In genomic region chr19:48844472-48844871, GRCh38 we compare ENCODE assay signal across 7 cellular contexts. TPM values are rescaled to one million over a fixed set of nuclear protein-coding genes. Genes with fewer than 3 reads are reported as not detected.
DNase-seq lines count a peak whose midpoint lies in the region; ATAC-seq and TF ChIP-seq lines count a peak whose summit lies in the region.
"Had no signal": no experiment of that assay in that cellular context is flagged by ENCODE, and none has a peak within 500 bp of the region (broad histone marks: within the 10 kb centered on the region; RNA-seq: fewer than 3 reads in every experiment).

No MANE protein-coding gene starts in this region.

- H2AFZ ChIP-seq in H9 (ENCODE audit: low read length) = no peak overlapping the region

- H2BK120ac ChIP-seq in H9 (ENCODE audit: low read depth, low read length, poor library complexity, severe bottlenecking) = no peak overlapping the region

- H3K9ac ChIP-seq in H9 (ENCODE audit: extremely low read depth, insufficient read length, low read length) = no peak overlapping the region

- H4K20me1 ChIP-seq in H9 (ENCODE audit: control insufficient read depth, insufficient read depth, insufficient read length) = no peaks in the 10 kb centered on the region

- H3K27ac ChIP-seq in H9 (ENCODE audit: insufficient read length, low read depth, low read length) (no peak overlapping the region), RWPE1 (no peak overlapping the region)

- no peak overlapping the region for H2BK20ac ChIP-seq in H9 (ENCODE audit: low read depth, low read length, poor library complexity, severe bottlenecking)

- H3K56ac ChIP-seq in H9 (ENCODE audit: insufficient read length, low read depth, low read length) = no peak overlapping the region

- H4K8ac ChIP-seq in H9 (replicated peaks; ENCODE audit: insufficient read length, low read depth, low read length) = no peak overlapping the region

- no peak overlapping the region for H3K18ac ChIP-seq in H9 (ENCODE audit: insufficient read length, low read depth, low read length)

- H3K9me3 Mint-ChIP-seq in H9 = no peaks in the 10 kb centered on the region
- H3K9me3 Mint-ChIP-seq in natural killer cell treated with Interleukin-12 subunit alpha and Interleukin-12 subunit beta and Interleukin-15 and Interleukin-18, amount 100 ng/mL, for 72 hours = no peaks in the 10 kb centered on the region
- H3K9me3 Mint-ChIP-seq: stimulated activated naive CD8-positive, alpha-beta T cell treated with anti-CD3 and anti-CD28 coated beads, Interleukin-15, Interleukin-2, amounts not matched to agents 100 ng/mL and 50 ng/mL, for 24 hours had no signal

- H3K4me2 ChIP-seq in H9 (ENCODE audit: insufficient read depth, insufficient read length, low read length) = no peak overlapping the region

- no peak overlapping the region for H2BK15ac ChIP-seq in H9 (ENCODE audit: low read depth, low read length)

- DNase-seq in H9 (peak; percentile 64), RWPE1 (ENCODE audit: low spot score) (peak; percentile 50), iPS-NIHi7 (ENCODE audit: extremely low spot score) (peak; percentile 49)
- DNase-seq in natural killer cell treated with Interleukin-12 subunit alpha and Interleukin-12 subunit beta and Interleukin-15 and Interleukin-18, amount 100 ng/mL, for 72 hours (ENCODE audit: low spot score) = no peak
- no peak for DNase-seq in activated CD8-positive, alpha-beta memory T cell treated with anti-CD3 and anti-CD28 coated beads, Interleukin-2, amount 50 U/mL, for 4 hours

- 0 out of 3 replicates have a peak, but pooled peaks have one; percentile 22 for TF ChIP-seq CTCF in H9 (conservative IDR thresholded peaks at IDR 0.05)
- TF ChIP-seq CTCF in RWPE1 (conservative IDR thresholded peaks at IDR 0.05; ENCODE audit: low read depth) = no peak

- H3K4ac ChIP-seq in H9 (ENCODE audit: low read depth, low read length) = no peak overlapping the region

- no peaks in the 10 kb centered on the region for H3K79me1 ChIP-seq in H9 (ENCODE audit: insufficient read depth, low read depth, low read length, poor library complexity, severe bottlenecking)

- no peaks in the 10 kb centered on the region for H3K79me2 ChIP-seq in H9 (ENCODE audit: insufficient read depth, low read length)

- peaks cover 4 to 8% of the 10 kb centered on the region in 2 experiments for H3K4me1 Mint-ChIP-seq in H9
- H3K4me1 Mint-ChIP-seq in natural killer cell treated with Interleukin-12 subunit alpha and Interleukin-12 subunit beta and Interleukin-15 and Interleukin-18, amount 100 ng/mL, for 72 hours (ENCODE audit: low read depth in 2 of 2) = peaks cover 0 to 3% of the 10 kb centered on the region in 2 donors

- WGBS in H9 (ENCODE audit: extremely low coverage, insufficient read length, low lambda C conversion rate) = no CpG with 5 or more reads among the region's 2 CpGs

- no peak overlapping the region for H4K5ac ChIP-seq in H9 (ENCODE audit: insufficient read length, low read depth, low read length)

- no peak overlapping the region for H2AK5ac ChIP-seq in H9 (ENCODE audit: insufficient read length, low read length)

- H3K27me3 Mint-ChIP-seq in H9 (ENCODE audit: low read depth) = no peaks in the 10 kb centered on the region
- no peaks in the 10 kb centered on the region for H3K27me3 Mint-ChIP-seq in natural killer cell treated with Interleukin-12 subunit alpha and Interleukin-12 subunit beta and Interleukin-15 and Interleukin-18, amount 100 ng/mL, for 72 hours
- H3K27me3 Mint-ChIP-seq: stimulated activated naive CD8-positive, alpha-beta T cell treated with anti-CD3 and anti-CD28 coated beads, Interleukin-15, Interleukin-2, amounts not matched to agents 100 ng/mL and 50 ng/mL, for 24 hours had no signal

- CTCF ChIA-PET in RWPE1 (lab: Yijun Ruan, JAX) = interaction anchor here (0.6 to 4.6 kb wide), 6 partner anchors 8 to 532 kb away, joined by 3 to 58 read pairs (median 4); partner anchors contain the start of gene HSD17B14

- no peaks in the 10 kb centered on the region for H3K9me3 ChIP-seq in H9 (ENCODE audit: control insufficient read depth, low read depth, low read length)

- H3K23me2 ChIP-seq in H9 (ENCODE audit: insufficient read length, low read depth, low read length, poor library complexity, severe bottlenecking) = no peaks in the 10 kb centered on the region

- no peak for ATAC-seq in natural killer cell treated with Interleukin-12 subunit alpha and Interleukin-12 subunit beta and Interleukin-15 and Interleukin-18, amount 100 ng/mL, for 72 hours
- ATAC-seq in GM19035 (IDR thresholded peaks at IDR 0.05; ENCODE audit: unreplicated experiment) = no peak

- no peak overlapping the region for H2BK5ac ChIP-seq in H9 (ENCODE audit: insufficient read length, low read length)

- peaks cover 4 to 27% (median 23%) of the 10 kb centered on the region in 3 experiments for H3K36me3 Mint-ChIP-seq in H9 (ENCODE audit: insufficient read depth in 1 of 3, low read depth in 3 of 3)
- no peaks in the 10 kb centered on the region for H3K36me3 Mint-ChIP-seq in natural killer cell treated with Interleukin-12 subunit alpha and Interleukin-12 subunit beta and Interleukin-15 and Interleukin-18, amount 100 ng/mL, for 72 hours

- no peak overlapping the region for H4K91ac ChIP-seq in H9 (ENCODE audit: insufficient read length, low read depth, low read length)

- H3K23ac ChIP-seq in H9 (ENCODE audit: insufficient read length, low read depth, low read length) = no peak overlapping the region

- H3K4me3 Mint-ChIP-seq in H9 = no peak overlapping the region
- no peak overlapping the region for H3K4me3 Mint-ChIP-seq in natural killer cell treated with Interleukin-12 subunit alpha and Interleukin-12 subunit beta and Interleukin-15 and Interleukin-18, amount 100 ng/mL, for 72 hours
- H3K4me3 Mint-ChIP-seq: stimulated activated naive CD8-positive, alpha-beta T cell treated with anti-CD3 and anti-CD28 coated beads, Interleukin-15, Interleukin-2, amounts not matched to agents 100 ng/mL and 50 ng/mL, for 24 hours had no signal

- H3K27me3 ChIP-seq in H9 (ENCODE audit: insufficient read depth, low read length) = no peaks in the 10 kb centered on the region

- no peak overlapping the region for H3T11ph ChIP-seq in H9 (ENCODE audit: low read length)

- no peak overlapping the region for H3K14ac ChIP-seq in H9 (ENCODE audit: insufficient read depth, low read length)

- POLR2A ChIA-PET in RWPE1 (lab: Yijun Ruan, JAX; ENCODE audit: low non-redundant PET) = no interaction called here

- H2BK12ac ChIP-seq in H9 (ENCODE audit: insufficient read length, low read depth, low read length) = no peak overlapping the region

- no peaks in the 10 kb centered on the region for H3K4me1 ChIP-seq in H9 (ENCODE audit: insufficient read depth, low read length)

- 0 out of 7 replicates have a peak overlapping the region, but pooled peaks of 1 of the 3 experiments have one; percentile 36 for H3K27ac Mint-ChIP-seq in H9
- no peak overlapping the region for H3K27ac Mint-ChIP-seq in natural killer cell treated with Interleukin-12 subunit alpha and Interleukin-12 subunit beta and Interleukin-15 and Interleukin-18, amount 100 ng/mL, for 72 hours
- H3K27ac Mint-ChIP-seq: stimulated activated naive CD8-positive, alpha-beta T cell treated with anti-CD3 and anti-CD28 coated beads, Interleukin-15, Interleukin-2, amounts not matched to agents 100 ng/mL and 50 ng/mL, for 24 hours had no signal

RNA-seq across cellular contexts. Expression of gene HSD17B14, which starts 8.2 kb away (rescaled TPM):
- 11.2 and 11.6 TPM in 2 replicates for total RNA-seq in H9 (2021)
- under 1 TPM in 1 of 2 donors, not detected in 1; 0.26 TPM for total RNA-seq in natural killer cell treated with Interleukin-12 subunit alpha and Interleukin-12 subunit beta and Interleukin-15 and Interleukin-18, amount 100 ng/mL, for 72 hours

RNA-seq across cellular contexts. Expression of gene PLEKHA4, which starts 23.9 kb away (rescaled TPM):
- total RNA-seq in H9 (2021) = 14.3 and 15.3 TPM in 2 replicates
- 1 to 10 TPM; 3.8 to 5.4 TPM for total RNA-seq in natural killer cell treated with Interleukin-12 subunit alpha and Interleukin-12 subunit beta and Interleukin-15 and Interleukin-18, amount 100 ng/mL, for 72 hours

RNA-seq across cellular contexts. Expression of gene PPP1R15A, which starts 27.7 kb away (rescaled TPM):
- total RNA-seq in H9 (2021) = 17.2 and 17.5 TPM in 2 replicates
- 100 to 1,000 TPM in 1 of 2 donors, 10 to 100 TPM in 1; 74.1 to 111 TPM for total RNA-seq in natural killer cell treated with Interleukin-12 subunit alpha and Interleukin-12 subunit beta and Interleukin-15 and Interleukin-18, amount 100 ng/mL, for 72 hours

RNA-seq across cellular contexts. Expression of gene BCAT2, which starts 33.6 kb away (rescaled TPM):
- 30.6 and 32.7 TPM in 2 replicates for total RNA-seq in H9 (2021)
- 10 to 100 TPM; 31.7 to 40.4 TPM for total RNA-seq in natural killer cell treated with Interleukin-12 subunit alpha and Interleukin-12 subunit beta and Interleukin-15 and Interleukin-18, amount 100 ng/mL, for 72 hours

RNA-seq across cellular contexts. Expression of gene TULP2, which starts 54.1 kb away (rescaled TPM):
- total RNA-seq in H9 (2021) = 0.94 and 1.0 TPM in 2 replicates
- not detected for total RNA-seq in natural killer cell treated with Interleukin-12 subunit alpha and Interleukin-12 subunit beta and Interleukin-15 and Interleukin-18, amount 100 ng/mL, for 72 hours

Comparison
In these comparisons a context has a peak if more than half of its experiments do, and no peak if none do; other contexts are left out.
1. DNase-seq: peak in H9 (single experiment), RWPE1 (single experiment) and iPS-NIHi7 (single experiment); none in natural killer cell treated with Interleukin-12 subunit alpha and Interleukin-12 subunit beta and Interleukin-15 and Interleukin-18, amount 100 ng/mL, for 72 hours (single experiment) and activated CD8-positive, alpha-beta memory T cell treated with anti-CD3 and anti-CD28 coated beads, Interleukin-2, amount 50 U/mL, for 4 hours (single experiment).